24 cellular contexts compared by ENCODE assay signal in genomic region chr5:151138114-151138513, GRCh38. TPM values are rescaled to one million over a fixed set of nuclear protein-coding genes. Genes with fewer than 3 reads are reported as not detected.
A peak's percentile ranks its signal among the peaks of the same experiment; 100 is the strongest.
DNase-seq lines count a peak whose midpoint lies in the region; ATAC-seq and TF ChIP-seq lines count a peak whose summit lies in the region.
"Had no signal": no experiment of that assay in that cellular context is flagged by ENCODE, and none has a peak within 500 bp of the region (broad histone marks: within the 10 kb centered on the region; RNA-seq: fewer than 3 reads in every experiment).

No MANE protein-coding gene starts in this region.

- peaks cover 6% of the 10 kb centered on the region; the same call in 1 of the 2 replicates for H3K36me3 ChIP-seq in OCI-LY7 (ENCODE audit: insufficient read depth, low read length)

- peak overlapping the region; percentile 68 for H3K27ac Mint-ChIP-seq in activated T-cell treated with anti-CD3 and anti-CD28 coated beads, Interleukin-2, amount 50 U/mL, for 72 hours
- H3K27ac Mint-ChIP-seq in activated naive CD8-positive, alpha-beta T cell treated with anti-CD3 and anti-CD28 coated beads for 36 hours: peak overlapping the region; percentile 63
- peak overlapping the region; percentile 82 to 84 for H3K27ac Mint-ChIP-seq in natural killer cell treated with Interleukin-12 subunit alpha and Interleukin-12 subunit beta and Interleukin-15 and Interleukin-18, amount 100 ng/mL, for 72 hours
- H3K27ac Mint-ChIP-seq: nephron progenitor cell had no signal

- H4K20me1 ChIP-seq in OCI-LY7 (ENCODE audit: insufficient read depth, low read length): no peaks in the 10 kb centered on the region

- POLR2A ChIA-PET in OCI-LY7 (lab: Charles Lee): interaction anchor here (0.9 to 5.3 kb wide), 3 partner anchors 12 to 75 kb away, joined by 3 to 42 read pairs (median 3); no protein-coding TSS in a partner anchor

- no peaks in the 10 kb centered on the region for H3K9me3 ChIP-seq in OCI-LY7 (ENCODE audit: low read length)
- H3K9me3 ChIP-seq: BLaER1, heart right ventricle, MG63, pancreas, right atrium auricular region, thyroid gland had no signal

- CTCF ChIA-PET in OCI-LY7 (lab: Charles Lee; ENCODE audit: unreplicated experiment): interaction anchor here (1.0 kb wide), 1 partner anchor 12 kb away, joined by 3 read pairs; no protein-coding TSS in a partner anchor

- no peaks in the 10 kb centered on the region for H3K27me3 Mint-ChIP-seq in activated T-cell treated with anti-CD3 and anti-CD28 coated beads, Interleukin-2, amount 50 U/mL, for 72 hours (ENCODE audit: low read depth)
- H3K27me3 Mint-ChIP-seq in activated naive CD8-positive, alpha-beta T cell treated with anti-CD3 and anti-CD28 coated beads for 36 hours: no peaks in the 10 kb centered on the region
- H3K27me3 Mint-ChIP-seq in natural killer cell treated with Interleukin-12 subunit alpha and Interleukin-12 subunit beta and Interleukin-15 and Interleukin-18, amount 100 ng/mL, for 72 hours: no peaks in the 10 kb centered on the region
- H3K27me3 Mint-ChIP-seq: stimulated activated naive CD8-positive, alpha-beta T cell treated with anti-CD3 and anti-CD28 coated beads, Interleukin-15, amount 100 ng/mL, for 72 hours had no signal

- intact Hi-C loops in OCI-LY7 (cut with micrococcal nuclease; ENCODE audit: unreplicated experiment): no loop called here

- no peak overlapping the region for H2AFZ ChIP-seq in OCI-LY7 (ENCODE audit: low read length)

- no peaks in the 10 kb centered on the region for H3K9me3 Mint-ChIP-seq in activated T-cell treated with anti-CD3 and anti-CD28 coated beads, Interleukin-2, amount 50 U/mL, for 72 hours
- no peaks in the 10 kb centered on the region for H3K9me3 Mint-ChIP-seq in activated naive CD8-positive, alpha-beta T cell treated with anti-CD3 and anti-CD28 coated beads for 36 hours
- H3K9me3 Mint-ChIP-seq in natural killer cell treated with Interleukin-12 subunit alpha and Interleukin-12 subunit beta and Interleukin-15 and Interleukin-18, amount 100 ng/mL, for 72 hours: no peaks in the 10 kb centered on the region
- H3K9me3 Mint-ChIP-seq: nephron progenitor cell; stimulated activated naive CD8-positive, alpha-beta T cell treated with anti-CD3 and anti-CD28 coated beads, Interleukin-15, amount 100 ng/mL, for 72 hours had no signal

- no TSS peak for BruUV-seq in OCI-LY7 (replicated peaks; lab: Mats Ljungman, UMichigan)

- no peak overlapping the region for H3K4me3 ChIP-seq in OCI-LY7 (ENCODE audit: low read depth, low read length, poor library complexity, severe bottlenecking)
- H3K4me3 ChIP-seq: BLaER1, dorsolateral prefrontal cortex, heart right ventricle, K562, MG63, pancreas, right atrium auricular region, thyroid gland had no signal

- no peak for TF ChIP-seq CTCF in OCI-LY7 (conservative IDR thresholded peaks at IDR 0.05; ENCODE audit: low read length)

- H3K27ac ChIP-seq in OCI-LY7 (ENCODE audit: low read depth, low read length, poor library complexity, severe bottlenecking): no peak overlapping the region
- H3K27ac ChIP-seq: BLaER1, epithelial cell of prostate, heart right ventricle, pancreas, thyroid gland had no signal

- H3K4me2 ChIP-seq in OCI-LY7 (ENCODE audit: low read length): no peak overlapping the region
- H3K4me2 ChIP-seq: BLaER1 had no signal

- no peak overlapping the region for H3K4me3 Mint-ChIP-seq in activated T-cell treated with anti-CD3 and anti-CD28 coated beads, Interleukin-2, amount 50 U/mL, for 72 hours
- H3K4me3 Mint-ChIP-seq in activated naive CD8-positive, alpha-beta T cell treated with anti-CD3 and anti-CD28 coated beads for 36 hours: no peak overlapping the region
- H3K4me3 Mint-ChIP-seq in natural killer cell treated with Interleukin-12 subunit alpha and Interleukin-12 subunit beta and Interleukin-15 and Interleukin-18, amount 100 ng/mL, for 72 hours: no peak overlapping the region
- H3K4me3 Mint-ChIP-seq: nephron progenitor cell had no signal

- H3K36me3 Mint-ChIP-seq in activated T-cell treated with anti-CD3 and anti-CD28 coated beads, Interleukin-2, amount 50 U/mL, for 72 hours (ENCODE audit: insufficient read depth in 2 of 2): peaks cover 24% of the 10 kb centered on the region in 2 donors
- H3K36me3 Mint-ChIP-seq in activated naive CD8-positive, alpha-beta T cell treated with anti-CD3 and anti-CD28 coated beads for 36 hours: peaks cover 59% of the 10 kb centered on the region
- peaks cover 38% of the 10 kb centered on the region for H3K36me3 Mint-ChIP-seq in natural killer cell treated with Interleukin-12 subunit alpha and Interleukin-12 subunit beta and Interleukin-15 and Interleukin-18, amount 100 ng/mL, for 72 hours

- no peaks in the 10 kb centered on the region for H3K79me2 ChIP-seq in OCI-LY7 (ENCODE audit: insufficient read depth, low read depth, low read length)

- no peak for ATAC-seq in activated T-cell treated with anti-CD3 and anti-CD28 coated beads, Interleukin-2, amount 50 U/mL, for 72 hours (replicated peaks in 1 of 2)
- no peak for ATAC-seq in natural killer cell treated with Interleukin-12 subunit alpha and Interleukin-12 subunit beta and Interleukin-15 and Interleukin-18, amount 100 ng/mL, for 72 hours
- ATAC-seq in HG02623 (IDR thresholded peaks at IDR 0.05; ENCODE audit: unreplicated experiment): no peak
- ATAC-seq: activated CD4-positive, CD25-positive, alpha-beta regulatory T cell treated with anti-CD3 and anti-CD28 coated beads, Interleukin-2, amount 50 U/mL, for 24 hours; heart right ventricle; K562; stimulated activated naive CD8-positive, alpha-beta T cell treated with anti-CD3 and anti-CD28 coated beads, Interleukin-15, amount 100 ng/mL, for 72 hours had no signal

- H3K4me1 Mint-ChIP-seq in activated T-cell treated with anti-CD3 and anti-CD28 coated beads, Interleukin-2, amount 50 U/mL, for 72 hours (ENCODE audit: low read depth): peaks cover 53% of the 10 kb centered on the region
- H3K4me1 Mint-ChIP-seq in activated naive CD8-positive, alpha-beta T cell treated with anti-CD3 and anti-CD28 coated beads for 36 hours: peaks cover 76% of the 10 kb centered on the region
- peaks cover 50 to 54% of the 10 kb centered on the region in 2 donors for H3K4me1 Mint-ChIP-seq in natural killer cell treated with Interleukin-12 subunit alpha and Interleukin-12 subunit beta and Interleukin-15 and Interleukin-18, amount 100 ng/mL, for 72 hours (ENCODE audit: low read depth in 2 of 2)

- no peak for DNase-seq in activated T-cell treated with anti-CD3 and anti-CD28 coated beads, Interleukin-2, amount 50 U/mL, for 72 hours
- no peak for DNase-seq in activated T-cell treated with anti-CD3 and anti-CD28 coated beads, Interleukin-2, amount 50 U/mL, for 48 hours
- peak; percentile 2 for DNase-seq in NCI-H82 treated with DMSO at 0.1 percent for 48 hours (lab: John Stamatoyannopoulos, UW; ENCODE audit: unreplicated experiment)
- no peak for DNase-seq in activated naive CD8-positive, alpha-beta T cell treated with anti-CD3 and anti-CD28 coated beads for 36 hours
- DNase-seq in natural killer cell treated with Interleukin-12 subunit alpha and Interleukin-12 subunit beta and Interleukin-15 and Interleukin-18, amount 100 ng/mL, for 72 hours (ENCODE audit: low spot score): no peak
- DNase-seq in OCI-LY7 (ENCODE audit: low spot score): no peak
- no peak for DNase-seq in amygdala (lab: John Stamatoyannopoulos, UW)
- DNase-seq: central memory CD4-positive, alpha-beta T cell; heart right ventricle; MG63; NCI-H1417 treated with DMSO at 0.1 percent for 48 hours; NCI-H446 treated with DMSO at 0.1 percent for 48 hours; nephron progenitor cell; pancreas; stimulated activated CD4-positive, alpha-beta T cell treated with anti-CD3 and anti-CD28 coated beads, Interleukin-4, amount 100 ng/mL, for 1 hour; stimulated activated naive CD8-positive, alpha-beta T cell treated with anti-CD3 and anti-CD28 coated beads, Interleukin-15, amount 100 ng/mL, for 72 hours; thyroid gland had no signal

- no peaks in the 10 kb centered on the region for H3K9me2 ChIP-seq in OCI-LY7 (ENCODE audit: insufficient read depth, low read length)

- H3K4me1 ChIP-seq in OCI-LY7 (ENCODE audit: insufficient read depth, low read length, poor library complexity, severe bottlenecking): peaks cover 92% of the 10 kb centered on the region
- H3K4me1 ChIP-seq: pancreas had no signal

RNA-seq across cellular contexts. Expression of gene ANXA6, which starts 19.5 kb away (rescaled TPM):
- total RNA-seq in activated T-cell treated with anti-CD3 and anti-CD28 coated beads, Interleukin-2, amount 50 U/mL, for 72 hours: 100 to 1,000 TPM; 127 to 171 TPM
- 100 to 1,000 TPM; 407 to 417 TPM for total RNA-seq in activated naive CD8-positive, alpha-beta T cell treated with anti-CD3 and anti-CD28 coated beads for 36 hours
- 100 to 1,000 TPM; 271 to 398 TPM for total RNA-seq in natural killer cell treated with Interleukin-12 subunit alpha and Interleukin-12 subunit beta and Interleukin-15 and Interleukin-18, amount 100 ng/mL, for 72 hours
- total RNA-seq in OCI-LY7 (2014; rRNA removed; shearing (Covaris generic)): 26.1 and 35.6 TPM in 2 replicates
- 52.9 and 74.1 TPM in 2 replicates for total RNA-seq in OCI-LY7 (2022)

RNA-seq across cellular contexts. Expression of gene TNIP1, which starts 57.3 kb away (rescaled TPM):
- total RNA-seq in activated T-cell treated with anti-CD3 and anti-CD28 coated beads, Interleukin-2, amount 50 U/mL, for 72 hours: 100 to 1,000 TPM; 358 to 420 TPM
- total RNA-seq in activated naive CD8-positive, alpha-beta T cell treated with anti-CD3 and anti-CD28 coated beads for 36 hours: 100 to 1,000 TPM; 185 to 189 TPM
- total RNA-seq in natural killer cell treated with Interleukin-12 subunit alpha and Interleukin-12 subunit beta and Interleukin-15 and Interleukin-18, amount 100 ng/mL, for 72 hours: 100 to 1,000 TPM; 154 to 260 TPM
- 51.4 and 55.9 TPM in 2 replicates for total RNA-seq in OCI-LY7 (2014; rRNA removed; shearing (Covaris generic))
- total RNA-seq in OCI-LY7 (2022): 76.3 and 77.5 TPM in 2 replicates
